Comparison of ENCODE assay signal across 1 cellular context in genomic region chr14:102544745-102545460, GRCh38.
TF ChIP-seq lines count a peak whose summit lies in the region.

No MANE protein-coding gene starts in this region.

TF ChIP-seq in HepG2, 621 proteins besides CTCF, POLR2A, EP300 and RAD21 (continued from another document and continues in another):
- TF ChIP-seq PATZ1 (CRISPR knock-in tag; IDR thresholded peaks at IDR 0.05), result peak; percentile 99
- TF ChIP-seq ZFX (CRISPR knock-in tag; IDR thresholded peaks at IDR 0.05; ENCODE audit: low read depth), result peak; percentile 68
- TF ChIP-seq ZNF780A (CRISPR knock-in tag; IDR thresholded peaks at IDR 0.05), result no peak
- TF ChIP-seq POLR2G (IDR thresholded peaks at IDR 0.05; ENCODE audit: low read depth, low read length), result peak; percentile 72
- TF ChIP-seq ZNF441 (CRISPR knock-in tag; IDR thresholded peaks at IDR 0.05; ENCODE audit: borderline replicate concordance), result 0 out of 2 replicates have a peak, but pooled peaks have one; percentile 30
- 0 out of 2 replicates have a peak, but pooled peaks have one; percentile 33 for TF ChIP-seq PRDM15 (CRISPR knock-in tag; IDR thresholded peaks at IDR 0.05)
- TF ChIP-seq ZNF703 (CRISPR knock-in tag; IDR thresholded peaks at IDR 0.05; ENCODE audit: borderline replicate concordance), result peak; percentile 13; the same call in 1 of the 2 replicates
- TF ChIP-seq POLR2AphosphoS2 (IDR thresholded peaks at IDR 0.05; ENCODE audit: low read depth, low read length), result no peak
- TF ChIP-seq TMF1 (CRISPR knock-in tag; IDR thresholded peaks at IDR 0.05; ENCODE audit: low read depth), result no peak
- no peak for TF ChIP-seq ZBTB38 (CRISPR knock-in tag; IDR thresholded peaks at IDR 0.05)
- TF ChIP-seq ZNF350 (CRISPR knock-in tag; IDR thresholded peaks at IDR 0.05; ENCODE audit: borderline replicate concordance, low read depth), result 0 out of 2 replicates have a peak, but pooled peaks have one; percentile 68
- peak; percentile 57; the same call in 1 of the 2 replicates for TF ChIP-seq ARHGAP35 (CRISPR knock-in tag; IDR thresholded peaks at IDR 0.05; ENCODE audit: borderline replicate concordance)
- TF ChIP-seq PAXIP1 (CRISPR knock-in tag; conservative IDR thresholded peaks at IDR 0.05), result peak; percentile 80
- no peak for TF ChIP-seq ZNF577 (CRISPR knock-in tag; IDR thresholded peaks at IDR 0.05; ENCODE audit: borderline replicate concordance, low read depth)
- peak; percentile 63; the same call in 1 of the 2 replicates for TF ChIP-seq TAF1 (CRISPR knock-in tag; IDR thresholded peaks at IDR 0.05)
- TF ChIP-seq ZNF644 (CRISPR knock-in tag; IDR thresholded peaks at IDR 0.05; ENCODE audit: low read depth), result no peak
- peak; percentile 60 for TF ChIP-seq PHF8 (CRISPR knock-in tag; IDR thresholded peaks at IDR 0.05)
- TF ChIP-seq ZNF12 (CRISPR knock-in tag; IDR thresholded peaks at IDR 0.05), result peak; percentile 16; the same call in 1 of the 2 replicates
- TF ChIP-seq ZNF687 (CRISPR knock-in tag; IDR thresholded peaks at IDR 0.05), result peak; percentile 74
- TF ChIP-seq NR2C2 (CRISPR knock-in tag; IDR thresholded peaks at IDR 0.05; ENCODE audit: borderline replicate concordance), result peak; percentile 14; the same call in 1 of the 2 replicates
- TF ChIP-seq MED13 (CRISPR knock-in tag; IDR thresholded peaks at IDR 0.05), result peak; percentile 73; the same call in 1 of the 2 replicates
- 0 out of 2 replicates have a peak, but pooled peaks have one; percentile 28 for TF ChIP-seq ZNF619 (CRISPR knock-in tag; IDR thresholded peaks at IDR 0.05)
- TF ChIP-seq ELF4 (CRISPR knock-in tag; IDR thresholded peaks at IDR 0.05; ENCODE audit: borderline replicate concordance), result 0 out of 2 replicates have a peak, but pooled peaks have one; percentile 9
- TF ChIP-seq XBP1 (CRISPR knock-in tag; IDR thresholded peaks at IDR 0.05), result 0 out of 2 replicates have a peak, but pooled peaks have one; percentile 26
- TF ChIP-seq YY1 (IDR thresholded peaks at IDR 0.05; ENCODE audit: insufficient read depth, insufficient replicate concordance, low read depth, low read length), result no peak
- TF ChIP-seq ZSCAN29 (CRISPR knock-in tag; conservative IDR thresholded peaks at IDR 0.05), result peak; percentile 95; the same call in 1 of the 2 replicates
- TF ChIP-seq POGK (CRISPR knock-in tag; conservative IDR thresholded peaks at IDR 0.05), result 0 out of 2 replicates have a peak, but pooled peaks have one; percentile 23
- TF ChIP-seq ARID5B (CRISPR knock-in tag; IDR thresholded peaks at IDR 0.05), result peak; percentile 69; the same call in 1 of the 2 replicates
- TF ChIP-seq KDM1A (CRISPR knock-in tag; IDR thresholded peaks at IDR 0.05), result peak; percentile 99
- TF ChIP-seq NR3C1 (CRISPR knock-in tag; IDR thresholded peaks at IDR 0.05), result 0 out of 2 replicates have a peak, but pooled peaks have one; percentile 41
- TF ChIP-seq ATF7 (IDR thresholded peaks at IDR 0.05), result no peak
- TF ChIP-seq ATF7 (CRISPR knock-in tag; IDR thresholded peaks at IDR 0.05), result peak; percentile 37; the same call in 1 of the 2 replicates
- 0 out of 2 replicates have a peak, but pooled peaks have one; percentile 19 for TF ChIP-seq ZNF460 (CRISPR knock-in tag; IDR thresholded peaks at IDR 0.05; ENCODE audit: borderline replicate concordance)
- 0 out of 2 replicates have a peak, but pooled peaks have one; percentile 67 for TF ChIP-seq ZNF235 (CRISPR knock-in tag; IDR thresholded peaks at IDR 0.05; ENCODE audit: borderline replicate concordance)
- TF ChIP-seq ZSCAN31 (CRISPR knock-in tag; IDR thresholded peaks at IDR 0.05; ENCODE audit: low read depth), result peak; percentile 81
- peak; percentile 63 for TF ChIP-seq FOXP4 (CRISPR knock-in tag; IDR thresholded peaks at IDR 0.05)
- no peak for TF ChIP-seq TCF7 (IDR thresholded peaks at IDR 0.05; ENCODE audit: low read depth)
- TF ChIP-seq JUNB (CRISPR knock-in tag; IDR thresholded peaks at IDR 0.05; ENCODE audit: borderline replicate concordance), result no peak
